Comparison of ENCODE assay signal across 8 cellular contexts in the genomic region with DNA sequence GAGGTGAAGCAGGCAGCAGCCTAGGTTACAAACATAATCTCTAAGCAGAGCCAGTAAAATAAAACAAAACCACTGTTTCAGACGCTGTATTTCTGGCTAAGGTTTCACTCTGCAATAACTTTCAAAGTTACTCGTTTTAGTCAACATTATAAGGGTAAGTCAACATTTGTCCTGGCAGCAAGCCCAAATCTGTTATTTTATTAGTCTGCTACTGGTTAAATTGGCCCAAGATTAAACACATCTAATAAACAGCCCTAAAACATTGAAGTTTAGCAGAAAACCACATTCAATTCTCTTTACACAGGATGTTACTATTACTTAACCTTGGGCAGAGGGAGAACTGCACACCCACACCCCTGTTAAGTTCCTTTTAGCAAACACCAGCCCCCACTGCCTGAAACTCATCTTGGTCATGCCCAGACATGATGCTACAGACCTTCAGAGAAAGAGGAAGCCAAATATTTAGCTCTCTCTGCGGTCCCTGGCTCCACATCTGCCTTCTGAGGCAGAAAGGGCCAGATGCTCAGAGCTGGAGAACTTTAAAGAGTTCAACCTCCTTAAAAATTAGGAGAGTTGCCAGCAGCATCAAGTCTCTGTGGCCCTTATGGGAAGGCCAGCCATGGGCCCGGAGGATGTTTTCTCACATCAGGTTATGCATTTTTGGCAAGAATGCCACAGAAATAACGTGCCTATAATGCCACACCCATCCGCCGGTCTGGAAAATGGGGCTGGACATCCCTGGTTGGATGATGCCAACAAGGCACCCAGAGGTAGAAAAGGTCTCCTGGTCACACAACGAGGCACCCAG. TPM values are rescaled to one million over a fixed set of nuclear protein-coding genes. Genes with fewer than 3 reads are reported as not detected.
A peak's percentile ranks its signal among the peaks of the same experiment; 100 is the strongest.
DNase-seq lines count a peak whose midpoint lies in the region; ATAC-seq and TF ChIP-seq lines count a peak whose summit lies in the region.

No MANE protein-coding gene starts in this region.

- H3K4me3 Mint-ChIP-seq in natural killer cell treated with Interleukin-12 subunit alpha and Interleukin-12 subunit beta and Interleukin-15 and Interleukin-18, amount 100 ng/mL, for 72 hours = peak overlapping the region; percentile 75

- H3K4me3 ChIP-seq in epithelial cell of esophagus (ENCODE audit: low read length) (no peak overlapping the region), upper lobe of right lung (no peak overlapping the region)

- H3K4me1 Mint-ChIP-seq in natural killer cell treated with Interleukin-12 subunit alpha and Interleukin-12 subunit beta and Interleukin-15 and Interleukin-18, amount 100 ng/mL, for 72 hours (ENCODE audit: low read depth in 2 of 2) = peaks cover 82 to 95% of the 10 kb centered on the region in 2 donors

- ATAC-seq in HG02938 (IDR thresholded peaks at IDR 0.05; ENCODE audit: unreplicated experiment) = peak; percentile 98
- peak; percentile 93 for ATAC-seq in natural killer cell treated with Interleukin-12 subunit alpha and Interleukin-12 subunit beta and Interleukin-15 and Interleukin-18, amount 100 ng/mL, for 72 hours
- ATAC-seq in upper lobe of right lung = peak; percentile 92

- H3K9me3 ChIP-seq in upper lobe of right lung = no peaks in the 10 kb centered on the region

- H3K9me3 Mint-ChIP-seq in natural killer cell treated with Interleukin-12 subunit alpha and Interleukin-12 subunit beta and Interleukin-15 and Interleukin-18, amount 100 ng/mL, for 72 hours = no peaks in the 10 kb centered on the region

- peaks cover 85% of the 10 kb centered on the region for H3K4me1 ChIP-seq in upper lobe of right lung

- no peaks in the 10 kb centered on the region for H3K27me3 Mint-ChIP-seq in natural killer cell treated with Interleukin-12 subunit alpha and Interleukin-12 subunit beta and Interleukin-15 and Interleukin-18, amount 100 ng/mL, for 72 hours

- no peak for TF ChIP-seq CTCF in epithelial cell of esophagus (IDR thresholded peaks at IDR 0.05; ENCODE audit: insufficient read depth, low read depth, low read length, missing control alignments)
- TF ChIP-seq CTCF in upper lobe of right lung (IDR thresholded peaks at IDR 0.05) = no peak

- H3K36me3 ChIP-seq in upper lobe of right lung = no peaks in the 10 kb centered on the region

- H3K27me3 ChIP-seq in upper lobe of right lung = no peaks in the 10 kb centered on the region

- peaks cover 12% of the 10 kb centered on the region for H3K36me3 Mint-ChIP-seq in natural killer cell treated with Interleukin-12 subunit alpha and Interleukin-12 subunit beta and Interleukin-15 and Interleukin-18, amount 100 ng/mL, for 72 hours

- TF ChIP-seq POLR2A in GM18526 (IDR thresholded peaks at IDR 0.05; ENCODE audit: extremely low read depth, insufficient read length) = peak; percentile 31

- DNase-seq in NCI-H2196 (lab: John Stamatoyannopoulos, UW; ENCODE audit: unreplicated experiment) (peak; percentile 72), epithelial cell of esophagus (ENCODE audit: low read depth) (peak; percentile 94), upper lobe of right lung (no peak), cerebellar cortex (ENCODE audit: low spot score) (no peak)
- DNase-seq in activated CD8-positive, alpha-beta memory T cell treated with anti-CD3 and anti-CD28 coated beads for 24 hours = peak; percentile 81
- peak; percentile 91 for DNase-seq in natural killer cell treated with Interleukin-12 subunit alpha and Interleukin-12 subunit beta and Interleukin-15 and Interleukin-18, amount 100 ng/mL, for 72 hours (ENCODE audit: low spot score)

- intact Hi-C loops in upper lobe of right lung (cut with DNase I) = no loop called here

- H3K27ac ChIP-seq in upper lobe of right lung = peak overlapping the region; percentile 79

- peak overlapping the region; percentile 83 to 93 for H3K27ac Mint-ChIP-seq in natural killer cell treated with Interleukin-12 subunit alpha and Interleukin-12 subunit beta and Interleukin-15 and Interleukin-18, amount 100 ng/mL, for 72 hours

RNA-seq across cellular contexts. Expression of a gene that starts 17.9 kb away (rescaled TPM):
- total RNA-seq in natural killer cell treated with Interleukin-12 subunit alpha and Interleukin-12 subunit beta and Interleukin-15 and Interleukin-18, amount 100 ng/mL, for 72 hours = 100 to 1,000 TPM in 1 of 2 donors, 10 to 100 TPM in 1; 42.9 to 102 TPM
- 37.5 TPM for total RNA-seq in upper lobe of right lung

Comparison
In these comparisons a context has a peak if more than half of its experiments do, and no peak if none do; other contexts are left out.
1. DNase-seq: peak in NCI-H2196 (single experiment), activated CD8-positive, alpha-beta memory T cell treated with anti-CD3 and anti-CD28 coated beads for 24 hours (single experiment), epithelial cell of esophagus (single experiment) and natural killer cell treated with Interleukin-12 subunit alpha and Interleukin-12 subunit beta and Interleukin-15 and Interleukin-18, amount 100 ng/mL, for 72 hours (single experiment); none in upper lobe of right lung (single experiment) and cerebellar cortex (single experiment).
2. Peak in every context shown above with its lines, with median percentiles within 50 percentile points of each other: ATAC-seq.